Comparison of ENCODE assay signal across 11 cellular contexts in the genomic region with DNA sequence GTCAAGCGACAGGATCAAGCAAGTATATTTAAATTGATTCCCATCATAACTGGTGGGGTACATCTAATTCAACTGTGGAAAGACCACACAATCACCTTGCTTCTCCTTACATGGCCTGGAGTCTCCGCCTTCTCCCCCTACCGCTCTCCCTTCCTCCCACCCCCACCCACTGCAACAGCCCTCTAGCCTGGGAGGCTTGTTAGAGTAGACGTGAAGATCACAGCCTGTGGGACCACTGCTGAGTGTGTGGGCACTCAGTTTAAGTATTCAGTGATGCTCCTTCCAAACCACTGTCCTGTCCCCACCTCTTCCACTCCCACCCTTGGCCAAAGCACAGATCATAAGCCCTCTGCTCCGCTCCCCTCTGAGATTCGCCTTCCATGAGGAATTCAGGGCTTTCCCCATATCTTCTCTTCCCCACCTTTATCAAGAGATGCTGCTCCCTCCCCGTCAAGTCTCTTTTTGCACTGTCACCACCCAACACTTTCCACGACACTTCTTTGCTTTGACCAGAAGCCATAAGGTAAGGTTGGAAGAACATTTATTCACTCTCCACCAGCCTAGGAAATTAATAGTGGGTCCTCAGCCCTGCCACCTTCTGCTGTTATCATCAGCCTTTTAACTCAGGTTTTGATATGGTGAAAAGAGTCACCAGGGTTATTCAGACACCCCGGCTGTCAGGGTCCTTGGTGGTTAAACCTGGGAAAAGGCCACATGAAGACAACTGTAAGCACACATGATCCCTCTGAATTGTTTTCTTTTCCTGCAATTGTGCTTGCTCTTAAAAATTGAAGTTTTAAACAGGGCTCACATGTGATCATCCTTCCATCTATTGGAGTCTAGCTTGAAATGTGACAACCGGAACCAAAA. TPM values are rescaled to one million over a fixed set of nuclear protein-coding genes. Genes with fewer than 3 reads are reported as not detected.
DNase-seq lines count a peak whose midpoint lies in the region; TF ChIP-seq lines count a peak whose summit lies in the region.
"Had no signal": no experiment of that assay in that cellular context is flagged by ENCODE, and none has a peak within 500 bp of the region (broad histone marks: within the 10 kb centered on the region; RNA-seq: fewer than 3 reads in every experiment).

No MANE protein-coding gene starts in this region.

- no peaks in the 10 kb centered on the region for H3K9me3 ChIP-seq in skeletal muscle tissue (ENCODE audit: control insufficient read depth in 3 of 3, low read length in 3 of 3)
- H3K9me3 ChIP-seq: testis had no signal

- WGBS in lower leg skin, 2 donors = 87 to 91% methylated on average over 10 of the region's 10 CpGs

- in situ Hi-C loops in GM13977 (cut with MboI; ENCODE audit: low pct_unique_long_range_greater_than_20kb, low sequenced_read_pairs, unreplicated experiment) = no loop called here

- H3K4me1 ChIP-seq in skeletal muscle tissue (ENCODE audit: control insufficient read depth in 3 of 3, insufficient read depth in 3 of 3, low read length in 3 of 3) = peaks cover 9 to 17% (median 15%) of the 10 kb centered on the region in 3 donors

- H3K27ac Mint-ChIP-seq in activated CD4-positive, alpha-beta T cell treated with anti-CD3 and anti-CD28 coated beads, Interleukin-2, amount 10 ng/mL, durations not matched to agents 24 days and 14 days = no peak overlapping the region

- no peaks in the 10 kb centered on the region for H3K9me3 Mint-ChIP-seq in activated CD4-positive, alpha-beta T cell treated with anti-CD3 and anti-CD28 coated beads, Interleukin-2, amount 10 ng/mL, durations not matched to agents 24 days and 14 days

- H3K4me3 ChIP-seq in fibroblast of pulmonary artery (replicated peaks; ENCODE audit: low read depth, low read length) (peak overlapping the region; percentile 90), skeletal muscle tissue (ENCODE audit: low read length in 3 of 3) (peak overlapping the region in 2 of 3 donors; percentile 91 to 99), lower leg skin (ENCODE audit: low read depth, poor library complexity, severe bottlenecking) (no peak overlapping the region)

- H3K27me3 Mint-ChIP-seq in activated CD4-positive, alpha-beta T cell treated with anti-CD3 and anti-CD28 coated beads, Interleukin-2, amount 10 ng/mL, durations not matched to agents 24 days and 14 days = no peaks in the 10 kb centered on the region

- H3K9ac ChIP-seq in skeletal muscle tissue (ENCODE audit: low read depth in 1 of 3, low read length in 3 of 3) = peak overlapping the region in 2 of 3 donors; percentile 94 to 100

- TF ChIP-seq POLR2A in lower leg skin (IDR thresholded peaks at IDR 0.05) = no peak

- H3K4me1 Mint-ChIP-seq in activated CD4-positive, alpha-beta T cell treated with anti-CD3 and anti-CD28 coated beads, Interleukin-2, amount 10 ng/mL, durations not matched to agents 24 days and 14 days = peaks cover 46% of the 10 kb centered on the region

- intact Hi-C loops in activated CD4-positive, alpha-beta T cell treated with anti-CD3 and anti-CD28 coated beads, Interleukin-2, amount 10 ng/mL, durations not matched to agents 24 days and 14 days (cut with micrococcal nuclease) = loop anchor here (2.0 to 5.0 kb wide), 4 partner anchors 35 to 388 kb away; a partner anchor contains a TSS
- intact Hi-C loops in lower leg skin (cut with DNase I; ENCODE audit: low total_unique reads) = no loop called here

- H3K4me3 Mint-ChIP-seq in activated CD4-positive, alpha-beta T cell treated with anti-CD3 and anti-CD28 coated beads, Interleukin-2, amount 10 ng/mL, durations not matched to agents 24 days and 14 days = peak overlapping the region; percentile 97

- TF ChIP-seq CTCF in VCaP (conservative IDR thresholded peaks at IDR 0.05) (no peak), fibroblast of pulmonary artery (IDR thresholded peaks at IDR 0.05; ENCODE audit: low read length, missing control alignments) (no peak), GM13977 (IDR thresholded peaks at IDR 0.05; ENCODE audit: extremely low read depth, insufficient read depth, missing control alignments) (no peak), lower leg skin (IDR thresholded peaks at IDR 0.05) (no peak)

- H3K27ac ChIP-seq in VCaP (peak overlapping the region; percentile 94), skeletal muscle tissue (ENCODE audit: low read depth, low read length) (no peak overlapping the region)

- no peaks in the 10 kb centered on the region for H3K27me3 ChIP-seq in skeletal muscle tissue (ENCODE audit: control insufficient read depth in 3 of 3, insufficient read depth in 3 of 3, low read length in 3 of 3)
- H3K27me3 ChIP-seq: testis had no signal

- H3K36me3 Mint-ChIP-seq in activated CD4-positive, alpha-beta T cell treated with anti-CD3 and anti-CD28 coated beads, Interleukin-2, amount 10 ng/mL, durations not matched to agents 24 days and 14 days (ENCODE audit: low read depth) = peaks cover 27% of the 10 kb centered on the region

- H3K36me3 ChIP-seq in skeletal muscle tissue (ENCODE audit: control insufficient read depth in 3 of 3, insufficient read depth in 3 of 3, low read length in 3 of 3) = peaks cover 0 to 8% (median 0%) of the 10 kb centered on the region in 3 donors

- no peak for DNase-seq in activated CD4-positive, alpha-beta T cell treated with anti-CD3 and anti-CD28 coated beads, Interleukin-2, amount 10 ng/mL, durations not matched to agents 24 days and 14 days
- no peak for DNase-seq in activated CD4-positive, alpha-beta T cell treated with anti-CD3 and anti-CD28 coated beads, Interleukin-2, amount 50 U/mL, for 1 hour
- DNase-seq in fibroblast of pulmonary artery (ENCODE audit: low read depth) = no peak
- no peak for DNase-seq in GM13977 (ENCODE audit: low spot score)
- DNase-seq in OCI-M1 (lab: John Stamatoyannopoulos, UW) = no peak
- DNase-seq in lower leg skin (ENCODE audit: low spot score in 2 of 2) = no peak
- DNase-seq: central memory CD4-positive, alpha-beta T cell; Kasumi-1; testis had no signal

RNA-seq across cellular contexts. Expression of a gene that starts 1.7 kb away (rescaled TPM):
- 17.7 and 18.4 TPM in 2 replicates for total RNA-seq in activated CD4-positive, alpha-beta T cell treated with anti-CD3 and anti-CD28 coated beads, Interleukin-2, amount 10 ng/mL, durations not matched to agents 24 days and 14 days
- total RNA-seq in skeletal muscle tissue (6.3 TPM), lower leg skin (1 to 10 TPM; 2.1 to 6.0 (median 4.0) TPM)

RNA-seq across cellular contexts. Expression of a gene that starts 1.8 kb away (rescaled TPM):
- 42.4 and 50.5 TPM in 2 replicates for total RNA-seq in activated CD4-positive, alpha-beta T cell treated with anti-CD3 and anti-CD28 coated beads, Interleukin-2, amount 10 ng/mL, durations not matched to agents 24 days and 14 days
- total RNA-seq in skeletal muscle tissue = 6.8 TPM
- total RNA-seq in lower leg skin = 1 to 10 TPM in 2 of 4 donors, under 1 TPM in 2; 0.29 to 2.4 (median 1.4) TPM
